Comparison of ENCODE assay signal across 8 cellular contexts in the genomic region with DNA sequence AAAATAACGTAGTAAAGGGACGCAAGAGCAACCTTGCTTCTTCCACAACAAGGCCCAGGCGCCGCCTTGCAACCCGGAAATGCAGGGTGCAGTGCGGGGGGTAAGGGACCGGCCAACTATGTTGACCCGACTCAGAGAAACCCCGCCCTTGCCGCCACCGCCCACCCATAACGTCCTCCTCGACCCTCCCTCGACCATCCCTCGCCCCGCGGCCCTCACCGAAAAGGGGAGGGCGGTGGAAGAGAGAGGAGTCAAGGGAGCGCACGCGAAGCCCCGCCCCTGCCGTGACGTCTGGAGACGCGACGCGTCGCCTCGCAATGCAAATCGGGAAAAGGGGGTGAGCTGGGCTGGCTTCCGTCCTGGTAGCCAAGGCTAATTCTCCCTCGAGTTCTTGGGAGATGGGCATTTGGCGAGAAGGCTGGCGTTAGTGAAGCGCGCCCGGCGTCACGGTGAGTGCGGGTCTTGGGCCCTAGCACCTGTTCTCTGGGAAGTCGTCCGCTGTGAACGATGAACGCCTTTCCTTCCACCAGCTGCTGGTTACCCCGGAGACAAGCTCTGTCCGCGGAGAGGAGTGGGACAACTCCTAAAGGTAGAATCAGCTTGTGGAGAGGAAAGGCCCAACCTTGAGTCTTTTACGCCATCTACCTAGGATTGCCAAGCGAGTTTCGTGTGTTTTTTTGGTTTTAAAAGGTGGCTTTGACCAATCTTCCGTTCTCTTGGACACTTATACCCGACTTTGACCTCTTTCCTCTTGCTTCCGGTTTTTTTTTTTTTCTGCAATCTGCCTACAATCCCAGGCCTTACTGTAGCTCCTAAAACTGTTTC. TPM values are rescaled to one million over a fixed set of nuclear protein-coding genes. Genes with fewer than 3 reads are reported as not detected.
DNase-seq lines count a peak whose midpoint lies in the region; ATAC-seq, FAIRE-seq and TF ChIP-seq lines count a peak whose summit lies in the region.

USP8 (plus strand) TSS at position 340 of the 825 bp plus-strand sequence. CDS start 14,669 bp downstream, outside the sequence.

- POLR2A ChIA-PET in AG04449 (lab: Yijun Ruan, JAX): interaction anchor here (0.5 to 1.5 kb wide), 6 partner anchors 17 to 389 kb away, joined by 3 to 7 read pairs (median 3); partner anchors contain the start of gene GABPB1

- FAIRE-seq in bronchial epithelial cell (lab: Jason Lieb, UNC) (no peak), small intestine (lab: Jason Lieb, UNC) (no peak)

- H3K4me1 ChIP-seq in small intestine (ENCODE audit: control insufficient read depth in 2 of 2, insufficient read depth in 1 of 2, low read depth in 1 of 2, low read length in 1 of 2): peaks cover 0 to 2% of the 10 kb centered on the region in 2 donors

- WGBS in small intestine, 3 donors: 0% methylated on average over 43 to 55 of the region's 55 CpGs

- no peak for TF ChIP-seq CTCF in AG04449 (IDR thresholded peaks at IDR 0.05; ENCODE audit: insufficient read depth, low read length, missing control alignments)
- TF ChIP-seq CTCF in WI38 (IDR thresholded peaks at IDR 0.05; ENCODE audit: low read depth, low read length): no peak
- TF ChIP-seq CTCF in bronchial epithelial cell (IDR thresholded peaks at IDR 0.05; ENCODE audit: insufficient read depth, low read length, severe bottlenecking): no peak

- peak within 1 kb of the TSS; percentile 93 to 98 for H3K27ac ChIP-seq in small intestine (ENCODE audit: low read depth in 1 of 2, low read length in 1 of 2)

- CTCF ChIA-PET in AG04449 (lab: Yijun Ruan, JAX): no interaction called here

- H3K4me3 ChIP-seq in AG04449 (ENCODE audit: low read depth, low read length): peak within 1 kb of the TSS; percentile 88
- H3K4me3 ChIP-seq in WI38 (ENCODE audit: low read depth, low read length): peak within 1 kb of the TSS; percentile 95
- H3K4me3 ChIP-seq in bronchial epithelial cell (ENCODE audit: low read depth, low read length): peak within 1 kb of the TSS; percentile 63
- peak within 1 kb of the TSS; percentile 83 to 91 for H3K4me3 ChIP-seq in small intestine (ENCODE audit: low read depth in 1 of 2, low read length in 2 of 2)

- DNase-seq in AG04449 (ENCODE audit: low read depth, low spot score) (peak; percentile 61), NCI-H2227 treated with DMSO at 0.1 percent for 48 hours (lab: John Stamatoyannopoulos, UW) (peak; percentile 91), bronchial epithelial cell (ENCODE audit: low read depth) (peak; percentile 90), iPS-NIHi11 (ENCODE audit: low spot score) (peak; percentile 96), small intestine (peak; percentile 98)

- H3K36me3 ChIP-seq in bronchial epithelial cell (ENCODE audit: control insufficient read depth, insufficient read depth, low read length) (no peaks in the 10 kb centered on the region), small intestine (ENCODE audit: control insufficient read depth in 2 of 2, insufficient read depth in 2 of 2, low read length in 2 of 2) (no peaks in the 10 kb centered on the region)

- H3K27me3 ChIP-seq in bronchial epithelial cell (ENCODE audit: control insufficient read depth, insufficient read depth, low read length) (no peaks in the 10 kb centered on the region), small intestine (ENCODE audit: control insufficient read depth in 2 of 2, insufficient read depth in 2 of 2, low read length in 2 of 2) (no peaks in the 10 kb centered on the region)

- peak; percentile 95 for ATAC-seq in GM18907 (IDR thresholded peaks at IDR 0.05; ENCODE audit: unreplicated experiment)
- peak; percentile 96 for ATAC-seq in HG03159 (IDR thresholded peaks at IDR 0.05; ENCODE audit: unreplicated experiment)

- H3K9me3 ChIP-seq in small intestine (ENCODE audit: control insufficient read depth, low read depth): no peaks in the 10 kb centered on the region

RNA-seq across cellular contexts. Expression of gene USP8, which starts in this region (rescaled TPM):
- 30.8 and 42.9 TPM in 2 replicates for total RNA-seq in bronchial epithelial cell
- polyA plus RNA-seq in small intestine: 10 to 100 TPM; 27.4 to 40.0 (median 38.2) TPM

Comparison
In these comparisons a context has a peak if more than half of its experiments do, and no peak if none do; other contexts are left out.
1. Peak in every context shown above with its lines: DNase-seq, ATAC-seq, H3K4me3 ChIP-seq and H3K27ac ChIP-seq.